ENCODE assay signal across 27 cellular contexts in genomic region chr4:27515140-27515539, GRCh38.
"Had no signal": no experiment of that assay in that cellular context is flagged by ENCODE, and none has a peak within 500 bp of the region (broad histone marks: within the 10 kb centered on the region; RNA-seq: fewer than 3 reads in every experiment).

No MANE protein-coding gene starts in this region.

- H3K79me2 ChIP-seq: hepatocyte had no signal

- DNase-seq: islet precursor cell; left ventricle myocardium inferior; naive B cell; natural killer cell; nephron progenitor cell; nucleus accumbens; pancreas; posterior cingulate gyrus; retina; right cardiac atrium; small intestine; spleen; stimulated activated CD4-positive, alpha-beta T cell treated with anti-CD3 and anti-CD28 coated beads, Interleukin-4, amount 100 ng/mL, for 24 hours; stimulated activated naive CD4-positive, alpha-beta T cell; tibial artery; trophoblast cell; upper lobe of right lung had no signal

- H3K4me1 ChIP-seq: left ventricle myocardium inferior, neural progenitor cell, pancreas, prostate gland, spleen, suprapubic skin, tibial artery, upper lobe of right lung had no signal

- H3K36me3 Mint-ChIP-seq: mesothelial cell of epicardium; naive B cell; natural killer cell; neural progenitor cell; stimulated activated effector memory CD8-positive, alpha-beta T cell treated with anti-CD3 and anti-CD28 coated beads, Interleukin-12 subunit alpha, Interleukin-12 subunit beta, amount 100 ng/mL, for 72 hours had no signal

- H3K9me3 Mint-ChIP-seq: mesothelial cell of epicardium had no signal

- H3K27ac ChIP-seq: hepatocyte, left ventricle myocardium inferior, neural progenitor cell, pancreas, prostate gland, spleen, suprapubic skin, thoracic aorta, tibial artery, upper lobe of right lung had no signal

- H3K4me3 Mint-ChIP-seq: mesothelial cell of epicardium; naive B cell; natural killer cell; nephron progenitor cell; neural progenitor cell; stimulated activated effector memory CD8-positive, alpha-beta T cell treated with anti-CD3 and anti-CD28 coated beads, Interleukin-12 subunit alpha, Interleukin-12 subunit beta, amount 100 ng/mL, for 72 hours; stimulated activated naive CD8-positive, alpha-beta T cell treated with anti-CD3 and anti-CD28 coated beads, Interleukin-15, Interleukin-2, amounts not matched to agents 100 ng/mL and 50 ng/mL, for 24 hours had no signal

- H2AFZ ChIP-seq: hepatocyte, neural progenitor cell had no signal

- H3K36me3 ChIP-seq: left ventricle myocardium inferior, neural progenitor cell, pancreas, prostate gland, spleen, suprapubic skin, thoracic aorta, tibial artery, upper lobe of right lung had no signal

- H3K4me2 ChIP-seq: hepatocyte, neural progenitor cell had no signal

- H3K27me3 Mint-ChIP-seq: naive B cell; stimulated activated naive CD8-positive, alpha-beta T cell treated with anti-CD3 and anti-CD28 coated beads, Interleukin-15, Interleukin-2, amounts not matched to agents 100 ng/mL and 50 ng/mL, for 24 hours had no signal

- FAIRE-seq: pancreas, small intestine, urothelium cell line had no signal

- H3K4me3 ChIP-seq: hepatocyte, left ventricle myocardium inferior, lung, neural progenitor cell, pancreas, prostate gland, spleen, suprapubic skin, thoracic aorta, tibial artery, upper lobe of right lung had no signal

- H3K27ac Mint-ChIP-seq: mesothelial cell of epicardium; naive B cell; natural killer cell; nephron progenitor cell; neural progenitor cell; stimulated activated effector memory CD8-positive, alpha-beta T cell treated with anti-CD3 and anti-CD28 coated beads, Interleukin-12 subunit alpha, Interleukin-12 subunit beta, amount 100 ng/mL, for 72 hours; stimulated activated naive CD8-positive, alpha-beta T cell treated with anti-CD3 and anti-CD28 coated beads, Interleukin-15, Interleukin-2, amounts not matched to agents 100 ng/mL and 50 ng/mL, for 24 hours had no signal

- H3K9me3 ChIP-seq: left ventricle myocardium inferior, pancreas, prostate gland, suprapubic skin, thoracic aorta, tibial artery, upper lobe of right lung had no signal

- H3K27me3 ChIP-seq: hepatocyte, neural progenitor cell, pancreas, spleen, suprapubic skin, tibial artery, upper lobe of right lung had no signal

- H3K4me1 Mint-ChIP-seq: mesothelial cell of epicardium; naive B cell; natural killer cell; nephron progenitor cell; neural progenitor cell; stimulated activated effector memory CD8-positive, alpha-beta T cell treated with anti-CD3 and anti-CD28 coated beads, Interleukin-12 subunit alpha, Interleukin-12 subunit beta, amount 100 ng/mL, for 72 hours had no signal

- H3K9ac ChIP-seq: neural progenitor cell had no signal
